1 cellular context compared by ENCODE assay signal in genomic region chr16:81005644-81006471, GRCh38.
TF ChIP-seq lines count a peak whose summit lies in the region.

No MANE protein-coding gene starts in this region.

TF ChIP-seq in WTC11, 78 proteins besides CTCF, POLR2A, EP300 and RAD21 (continued from another document):
- TF ChIP-seq ZBTB43 (CRISPR knock-in tag; IDR thresholded peaks at IDR 0.05): no peak
- no peak for TF ChIP-seq JUN (CRISPR knock-in tag; IDR thresholded peaks at IDR 0.05)
- no peak for TF ChIP-seq SP1 (CRISPR knock-in tag; conservative IDR thresholded peaks at IDR 0.05)
- TF ChIP-seq NFE2L1 (CRISPR knock-in tag; IDR thresholded peaks at IDR 0.05): no peak
